18 cellular contexts compared by ENCODE assay signal in the genomic region with DNA sequence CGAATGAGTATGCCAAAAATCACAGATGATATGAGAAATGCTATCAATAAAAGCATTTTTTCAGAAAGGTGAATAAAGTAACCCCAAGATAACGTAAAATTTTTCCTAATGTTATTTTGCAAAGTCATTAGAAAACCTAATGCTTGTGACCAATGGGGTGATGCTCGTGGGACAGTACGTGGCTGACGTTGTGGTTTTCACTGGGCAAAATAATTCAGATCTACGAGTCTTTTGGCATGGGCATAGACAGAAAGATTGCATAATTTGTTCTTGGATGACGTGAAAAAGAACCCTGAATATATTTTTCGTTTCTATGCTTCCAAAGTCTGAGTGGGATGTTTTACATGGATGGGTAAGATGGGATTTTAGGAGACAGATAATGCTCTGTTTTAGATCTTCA.
"Had no signal": no experiment of that assay in that cellular context is flagged by ENCODE, and none has a peak within 500 bp of the region (broad histone marks: within the 10 kb centered on the region; RNA-seq: fewer than 3 reads in every experiment).

No MANE protein-coding gene starts in this region.

- ATAC-seq: activated T-cell treated with anti-CD3 and anti-CD28 coated beads, Interleukin-2, amount 50 U/mL, for 72 hours; naive thymus-derived CD8-positive, alpha-beta T cell; right cardiac atrium; SK-N-SH treated with all-trans-retinoic acid at 6 μM for 48 hours; stimulated activated effector memory CD8-positive, alpha-beta T cell treated with anti-CD3 and anti-CD28 coated beads, Interleukin-12 subunit alpha, Interleukin-12 subunit beta, amount 100 ng/mL, for 72 hours; stimulated activated naive CD8-positive, alpha-beta T cell treated with anti-CD3 and anti-CD28 coated beads, Interleukin-15, amount 100 ng/mL, for 72 hours had no signal

- H3K4me3 Mint-ChIP-seq: activated CD4-positive, alpha-beta memory T cell treated with anti-CD3 and anti-CD28 coated beads for 36 hours; activated naive CD4-positive, alpha-beta T cell treated with anti-CD3 and anti-CD28 coated beads, Interleukin-2, amount 10 ng/mL, durations not matched to agents 7 days and 5 days; activated T-cell treated with anti-CD3 and anti-CD28 coated beads, Interleukin-2, amount 50 U/mL, for 72 hours; naive thymus-derived CD8-positive, alpha-beta T cell; stimulated activated effector memory CD8-positive, alpha-beta T cell treated with anti-CD3 and anti-CD28 coated beads, Interleukin-12 subunit alpha, Interleukin-12 subunit beta, amount 100 ng/mL, for 72 hours; stimulated activated naive CD8-positive, alpha-beta T cell treated with anti-CD3 and anti-CD28 coated beads, Interleukin-15, amount 100 ng/mL, for 72 hours had no signal

- H3K4me1 Mint-ChIP-seq: activated naive CD4-positive, alpha-beta T cell treated with anti-CD3 and anti-CD28 coated beads, Interleukin-2, amount 10 ng/mL, durations not matched to agents 7 days and 5 days; stimulated activated effector memory CD8-positive, alpha-beta T cell treated with anti-CD3 and anti-CD28 coated beads, Interleukin-12 subunit alpha, Interleukin-12 subunit beta, amount 100 ng/mL, for 72 hours had no signal

- H3K4me3 ChIP-seq: heart right ventricle, ovary, suprapubic skin had no signal

- H3K27me3 ChIP-seq: heart right ventricle, ovary, suprapubic skin had no signal

- FAIRE-seq: kidney, small intestine had no signal

- H3K36me3 Mint-ChIP-seq: activated CD4-positive, alpha-beta memory T cell treated with anti-CD3 and anti-CD28 coated beads for 36 hours; activated naive CD4-positive, alpha-beta T cell treated with anti-CD3 and anti-CD28 coated beads, Interleukin-2, amount 10 ng/mL, durations not matched to agents 7 days and 5 days; naive thymus-derived CD8-positive, alpha-beta T cell; stimulated activated effector memory CD8-positive, alpha-beta T cell treated with anti-CD3 and anti-CD28 coated beads, Interleukin-12 subunit alpha, Interleukin-12 subunit beta, amount 100 ng/mL, for 72 hours had no signal

- H3K9me3 Mint-ChIP-seq: activated CD4-positive, alpha-beta memory T cell treated with anti-CD3 and anti-CD28 coated beads for 36 hours; naive thymus-derived CD8-positive, alpha-beta T cell; stimulated activated effector memory CD8-positive, alpha-beta T cell treated with anti-CD3 and anti-CD28 coated beads, Interleukin-12 subunit alpha, Interleukin-12 subunit beta, amount 100 ng/mL, for 72 hours; stimulated activated naive CD8-positive, alpha-beta T cell treated with anti-CD3 and anti-CD28 coated beads, Interleukin-15, amount 100 ng/mL, for 72 hours had no signal

- H3K27ac Mint-ChIP-seq: activated CD4-positive, alpha-beta memory T cell treated with anti-CD3 and anti-CD28 coated beads for 36 hours; activated naive CD4-positive, alpha-beta T cell treated with anti-CD3 and anti-CD28 coated beads, Interleukin-2, amount 10 ng/mL, durations not matched to agents 7 days and 5 days; activated T-cell treated with anti-CD3 and anti-CD28 coated beads, Interleukin-2, amount 50 U/mL, for 72 hours; naive thymus-derived CD8-positive, alpha-beta T cell; stimulated activated effector memory CD8-positive, alpha-beta T cell treated with anti-CD3 and anti-CD28 coated beads, Interleukin-12 subunit alpha, Interleukin-12 subunit beta, amount 100 ng/mL, for 72 hours had no signal

- H3K27ac ChIP-seq: ovary, suprapubic skin had no signal

- H3K36me3 ChIP-seq: ovary had no signal

- H3K9me3 ChIP-seq: heart right ventricle, ovary, suprapubic skin had no signal

- DNase-seq: activated CD4-positive, alpha-beta memory T cell treated with anti-CD3 and anti-CD28 coated beads for 36 hours; activated CD4-positive, alpha-beta T cell treated with anti-CD3 and anti-CD28 coated beads for 48 hours; activated effector memory CD4-positive, alpha-beta T cell treated with anti-CD3 and anti-CD28 coated beads, Interleukin-2, amount 50 U/mL, for 16 hours; activated naive CD4-positive, alpha-beta T cell treated with anti-CD3 and anti-CD28 coated beads, Interleukin-2, amount 10 ng/mL, durations not matched to agents 7 days and 5 days; activated T-cell treated with anti-CD3 and anti-CD28 coated beads, Interleukin-2, amount 50 U/mL, for 72 hours; dermis blood vessel endothelial cell; effector CD8-positive, alpha-beta T cell; heart right ventricle; kidney; naive thymus-derived CD8-positive, alpha-beta T cell; ovary; right cardiac atrium; stimulated activated CD4-positive, alpha-beta T cell treated with anti-CD3 and anti-CD28 coated beads, Interleukin-2, amount 100 ng/mL, for 24 hours; stimulated activated naive CD8-positive, alpha-beta T cell treated with anti-CD3 and anti-CD28 coated beads, Interleukin-15, amount 100 ng/mL, for 72 hours had no signal

- H3K27me3 Mint-ChIP-seq: activated CD4-positive, alpha-beta memory T cell treated with anti-CD3 and anti-CD28 coated beads for 36 hours; activated naive CD4-positive, alpha-beta T cell treated with anti-CD3 and anti-CD28 coated beads, Interleukin-2, amount 10 ng/mL, durations not matched to agents 7 days and 5 days; stimulated activated naive CD8-positive, alpha-beta T cell treated with anti-CD3 and anti-CD28 coated beads, Interleukin-15, amount 100 ng/mL, for 72 hours had no signal
